In genomic region chr10:3806603-3807002, GRCh38 we compare ENCODE assay signal across 9 cellular contexts. TPM values are rescaled to one million over a fixed set of nuclear protein-coding genes. Genes with fewer than 3 reads are reported as not detected.
A peak's percentile ranks its signal among the peaks of the same experiment; 100 is the strongest.
DNase-seq lines count a peak whose midpoint lies in the region; ATAC-seq and TF ChIP-seq lines count a peak whose summit lies in the region.
"Had no signal": no experiment of that assay in that cellular context is flagged by ENCODE, and none has a peak within 500 bp of the region (broad histone marks: within the 10 kb centered on the region; RNA-seq: fewer than 3 reads in every experiment).

No MANE protein-coding gene starts in this region.

- H3K27me3 ChIP-seq in A673 (replicated peaks; ENCODE audit: insufficient read depth, low read depth, low read length, poor library complexity) (no peaks in the 10 kb centered on the region), liver (ENCODE audit: control insufficient read depth in 4 of 4, insufficient read depth in 4 of 4, low read length in 3 of 4) (no peaks in the 10 kb centered on the region), GM23338 (ENCODE audit: insufficient read depth) (no peaks in the 10 kb centered on the region)

- H3K4me1 ChIP-seq in A673 (ENCODE audit: insufficient read depth, low read length, poor library complexity, severe bottlenecking) (peaks cover 71% of the 10 kb centered on the region), liver (ENCODE audit: control insufficient read depth in 4 of 4, insufficient read depth in 4 of 4, low read length in 3 of 4) (peaks cover 3 to 43% (median 15%) of the 10 kb centered on the region in 4 donors), GM23338 (ENCODE audit: insufficient read depth) (peaks cover 10% of the 10 kb centered on the region)

- no peaks in the 10 kb centered on the region for H3K27me3 Mint-ChIP-seq in activated T-helper 2 cell treated with anti-CD3 and anti-CD28 coated beads, Interferon-gamma antibody, Interleukin-2, Interleukin-4, amounts not matched to agents 10 μg/mL and 5 μg/mL and 100 μg/mL, durations not matched to agents 14 hours and 24 hours and 36 hours (ENCODE audit: low read depth)
- peaks cover 1% of the 10 kb centered on the region for H3K27me3 Mint-ChIP-seq in GM23338 (ENCODE audit: insufficient read depth, low read depth, poor library complexity)

- WGBS in liver: 75% methylated on average over 5 of the region's 5 CpGs

- no TSS peak for BruUV-seq in A673 (replicated peaks; lab: Mats Ljungman, UMichigan)

- no peak overlapping the region for H2AFZ ChIP-seq in GM23338

- no peaks in the 10 kb centered on the region for H3K36me3 Mint-ChIP-seq in activated T-helper 2 cell treated with anti-CD3 and anti-CD28 coated beads, Interferon-gamma antibody, Interleukin-2, Interleukin-4, amounts not matched to agents 10 μg/mL and 5 μg/mL and 100 μg/mL, durations not matched to agents 14 hours and 24 hours and 36 hours (ENCODE audit: low read depth)
- H3K36me3 Mint-ChIP-seq in GM23338 (ENCODE audit: low read depth): no peaks in the 10 kb centered on the region

- ATAC-seq in GM23338 (no peak), GM21528 (IDR thresholded peaks at IDR 0.05; ENCODE audit: low FRiP score, unreplicated experiment) (no peak), HG03097 (IDR thresholded peaks at IDR 0.05; ENCODE audit: low FRiP score, unreplicated experiment) (no peak)

- H3K9me2 ChIP-seq in GM23338 (ENCODE audit: insufficient read depth): peaks cover 3% of the 10 kb centered on the region; the same call in 1 of the 2 replicates

- H3K27ac ChIP-seq in A673 (ENCODE audit: low read depth, low read length, poor library complexity, severe bottlenecking) (peak overlapping the region; percentile 81), liver (ENCODE audit: low read depth in 1 of 2, low read length in 2 of 2) (peak overlapping the region; percentile 75 to 99), GM23338 (ENCODE audit: low read depth) (no peak overlapping the region)

- no peaks in the 10 kb centered on the region for H4K20me1 ChIP-seq in GM23338 (replicated peaks; ENCODE audit: insufficient read depth)

- peak overlapping the region; percentile 98 for H3K27ac Mint-ChIP-seq in activated T-helper 2 cell treated with anti-CD3 and anti-CD28 coated beads, Interferon-gamma antibody, Interleukin-2, Interleukin-4, amounts not matched to agents 10 μg/mL and 5 μg/mL and 100 μg/mL, durations not matched to agents 14 hours and 24 hours and 36 hours
- H3K27ac Mint-ChIP-seq in GM23338: no peak overlapping the region

- no peaks in the 10 kb centered on the region for H3K9me3 Mint-ChIP-seq in activated T-helper 2 cell treated with anti-CD3 and anti-CD28 coated beads, Interferon-gamma antibody, Interleukin-2, Interleukin-4, amounts not matched to agents 10 μg/mL and 5 μg/mL and 100 μg/mL, durations not matched to agents 14 hours and 24 hours and 36 hours
- H3K9me3 Mint-ChIP-seq in GM23338: no peaks in the 10 kb centered on the region
- H3K9me3 Mint-ChIP-seq: neural crest cell had no signal

- POLR2A ChIA-PET in A673 (lab: Charles Lee; ENCODE audit: low non-redundant PET): no interaction called here

- CTCF ChIA-PET in A673 (lab: Charles Lee): no interaction called here

- no peak overlapping the region for H3K4me3 ChIP-seq in A673 (ENCODE audit: low read depth, low read length, poor library complexity, severe bottlenecking)
- no peak overlapping the region for H3K4me3 ChIP-seq in liver (ENCODE audit: low read depth in 1 of 3, low read length in 3 of 3)
- H3K4me3 ChIP-seq in GM23338: no peak overlapping the region

- no peak for TF ChIP-seq RAD21 in liver (IDR thresholded peaks at IDR 0.05)

- no peak for TF ChIP-seq CTCF in A673 (conservative IDR thresholded peaks at IDR 0.05; ENCODE audit: low read depth, low read length)
- TF ChIP-seq CTCF in liver (IDR thresholded peaks at IDR 0.05; ENCODE audit: low read depth, low read length, missing input control): no peak
- TF ChIP-seq CTCF in GM23338 (conservative IDR thresholded peaks at IDR 0.05; ENCODE audit: low read depth in 2 of 2): no peak

- H3K36me3 ChIP-seq in A673 (ENCODE audit: insufficient read depth, low read length, poor library complexity, severe bottlenecking) (no peaks in the 10 kb centered on the region), liver (ENCODE audit: control insufficient read depth in 4 of 4, insufficient read depth in 3 of 4, low read depth in 1 of 4, low read length in 3 of 4) (no peaks in the 10 kb centered on the region), GM23338 (ENCODE audit: insufficient read depth) (no peaks in the 10 kb centered on the region)

- H3K9ac ChIP-seq in liver (ENCODE audit: low read depth in 1 of 2, low read length in 2 of 2): no peak overlapping the region

- no peak overlapping the region for H3K4me2 ChIP-seq in GM23338

- H3K4me3 Mint-ChIP-seq in activated T-helper 2 cell treated with anti-CD3 and anti-CD28 coated beads, Interferon-gamma antibody, Interleukin-2, Interleukin-4, amounts not matched to agents 10 μg/mL and 5 μg/mL and 100 μg/mL, durations not matched to agents 14 hours and 24 hours and 36 hours (ENCODE audit: low read depth): no peak overlapping the region
- no peak overlapping the region for H3K4me3 Mint-ChIP-seq in GM23338
- H3K4me3 Mint-ChIP-seq: neural crest cell had no signal

- H3F3A ChIP-seq in GM23338 (replicated peaks; ENCODE audit: low read depth): no peaks in the 10 kb centered on the region

- DNase-seq in A673 (ENCODE audit: low spot score) (no peak), HT1080 (ENCODE audit: low read depth) (peak; percentile 93), GM23338 (ENCODE audit: low spot score) (no peak), NCI-H446 treated with DMSO at 0.1 percent for 48 hours (lab: John Stamatoyannopoulos, UW) (no peak)
- DNase-seq in activated T-helper 2 cell treated with anti-CD3 and anti-CD28 coated beads, Interferon-gamma antibody, Interleukin-2, Interleukin-4, amounts not matched to agents 10 μg/mL and 5 μg/mL and 100 μg/mL, durations not matched to agents 14 hours and 24 hours and 36 hours (ENCODE audit: low spot score): no peak

- H3K9me3 ChIP-seq in A673 (ENCODE audit: low read depth, low read length, poor library complexity, severe bottlenecking) (no peaks in the 10 kb centered on the region), liver (ENCODE audit: control insufficient read depth in 4 of 4, low read length in 3 of 4) (no peaks in the 10 kb centered on the region)

- intact Hi-C loops in A673 (cut with micrococcal nuclease; ENCODE audit: unreplicated experiment): no loop called here
- intact Hi-C loops in activated T-helper 2 cell treated with anti-CD3 and anti-CD28 coated beads, Interferon-gamma antibody, Interleukin-2, Interleukin-4, amounts not matched to agents 10 μg/mL and 5 μg/mL and 100 μg/mL, durations not matched to agents 14 hours and 24 hours and 36 hours (cut with micrococcal nuclease): loop anchor here (10.0 kb wide), 2 partner anchors 438 to 968 kb away; no protein-coding TSS in a partner anchor

- no peaks in the 10 kb centered on the region for H3K79me2 ChIP-seq in GM23338 (replicated peaks; ENCODE audit: insufficient read depth)

- H3K4me1 Mint-ChIP-seq in activated T-helper 2 cell treated with anti-CD3 and anti-CD28 coated beads, Interferon-gamma antibody, Interleukin-2, Interleukin-4, amounts not matched to agents 10 μg/mL and 5 μg/mL and 100 μg/mL, durations not matched to agents 14 hours and 24 hours and 36 hours (ENCODE audit: low read depth): peaks cover 75% of the 10 kb centered on the region
- peaks cover 34% of the 10 kb centered on the region for H3K4me1 Mint-ChIP-seq in GM23338

TF ChIP-seq in liver, 16 proteins besides CTCF, POLR2A, EP300 and RAD21 (continues in another document):
- TF ChIP-seq TAF1 (conservative IDR thresholded peaks at IDR 0.05): no peak
- no peak for TF ChIP-seq ATF3 (IDR thresholded peaks at IDR 0.05)
- no peak for TF ChIP-seq JUND (IDR thresholded peaks at IDR 0.05)
- no peak for TF ChIP-seq FOXA1 (IDR thresholded peaks at IDR 0.05)

TF ChIP-seq in GM23338, 12 proteins besides CTCF, POLR2A, EP300 and RAD21:
- no peak for TF ChIP-seq EZH2 (IDR thresholded peaks at IDR 0.05; ENCODE audit: low read depth, unreplicated experiment)

RNA-seq across cellular contexts. Expression of gene KLF6, which starts 21.6 kb away (rescaled TPM):
- total RNA-seq in A673 (2021) (57.3 and 70.1 TPM in 2 replicates), liver (10 to 100 TPM; 17.7 to 26.6 TPM)
- total RNA-seq in HT1080 (2014; rRNA removed; shearing (Covaris generic)): 59.7 and 93.0 TPM in 2 replicates
- polyA plus RNA-seq in HT1080 (2015; cell fraction: cytosol; rRNA removed): 75.1 and 87.5 TPM in 2 replicates
- polyA plus RNA-seq in HT1080 (2015; cell fraction: nucleus; rRNA removed): 247 and 255 TPM in 2 replicates
- total RNA-seq in activated T-helper 2 cell treated with anti-CD3 and anti-CD28 coated beads, Interferon-gamma antibody, Interleukin-2, Interleukin-4, amounts not matched to agents 10 μg/mL and 5 μg/mL and 100 μg/mL, durations not matched to agents 14 hours and 24 hours and 36 hours: 126 and 129 TPM in 2 replicates
- polyA plus RNA-seq in liver (100 to 1,000 TPM in 1 of 2 donors, 10 to 100 TPM in 1; 11.0 to 124 TPM), GM23338 (2016; fragmentation: Nextera tagmentation; extraction: Ambion mirVana) (25.7 and 35.4 TPM in 2 replicates)
- 18.0 and 19.6 TPM in 2 replicates for total RNA-seq in GM23338 (2014; rRNA removed; shearing (Covaris generic))
